ENCODE assay signal across 31 cellular contexts in the genomic region with DNA sequence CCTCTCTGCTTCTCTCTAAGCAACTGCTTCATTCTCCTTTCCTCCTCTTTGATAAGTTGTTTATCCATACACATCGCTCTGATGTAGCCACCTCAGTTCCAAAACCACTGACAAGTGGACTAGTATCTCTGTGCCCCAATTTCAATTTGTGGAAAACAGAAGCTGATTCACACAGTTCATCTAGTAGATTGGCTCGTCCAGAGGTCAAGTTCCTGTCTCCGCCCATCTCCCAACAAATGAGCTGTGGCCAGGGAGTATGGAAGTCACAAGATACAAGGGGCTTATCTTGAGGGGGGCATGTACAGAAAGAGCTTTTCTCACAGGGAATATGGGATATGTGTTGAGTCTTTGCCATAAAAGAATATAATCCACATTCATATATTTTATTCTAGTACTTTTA.
"Had no signal": no experiment of that assay in that cellular context is flagged by ENCODE, and none has a peak within 500 bp of the region (broad histone marks: within the 10 kb centered on the region; RNA-seq: fewer than 3 reads in every experiment).

No MANE protein-coding gene starts in this region.

- H3K27me3 Mint-ChIP-seq: progenitor cell of endocrine pancreas; stimulated activated naive CD8-positive, alpha-beta T cell treated with anti-CD3 and anti-CD28 coated beads, Interleukin-15, amount 100 ng/mL, for 72 hours; type B pancreatic cell had no signal

- H2AFZ ChIP-seq: neural progenitor cell, parathyroid adenoma had no signal

- H3K4me3 Mint-ChIP-seq: natural killer cell; nephron; neural progenitor cell; stimulated activated memory B cell treated with anti-CD40 and anti-IgM and Interleukin-4, amounts not matched to agents 10 μg/mL and 1 μg/mL and 100 μg/mL, for 72 hours; stimulated activated naive CD8-positive, alpha-beta T cell treated with anti-CD3 and anti-CD28 coated beads, Interleukin-15, amount 100 ng/mL, for 72 hours; type B pancreatic cell had no signal

- H3K27me3 ChIP-seq: neural progenitor cell, ovary, spleen, suprapubic skin, testis, tibial artery, transverse colon, upper lobe of right lung, uterus had no signal

- H3K27ac Mint-ChIP-seq: natural killer cell; nephron; neural progenitor cell; progenitor cell of endocrine pancreas; stimulated activated memory B cell treated with anti-CD40 and anti-IgM and Interleukin-4, amounts not matched to agents 10 μg/mL and 1 μg/mL and 100 μg/mL, for 72 hours; stimulated activated naive CD8-positive, alpha-beta T cell treated with anti-CD3 and anti-CD28 coated beads, Interleukin-15, amount 100 ng/mL, for 72 hours; type B pancreatic cell had no signal

- H3K4me1 Mint-ChIP-seq: natural killer cell; stimulated activated memory B cell treated with anti-CD40 and anti-IgM and Interleukin-4, amounts not matched to agents 10 μg/mL and 1 μg/mL and 100 μg/mL, for 72 hours; stimulated activated naive CD8-positive, alpha-beta T cell treated with anti-CD3 and anti-CD28 coated beads, Interleukin-15, amount 100 ng/mL, for 72 hours had no signal

- ATAC-seq: natural killer cell; psoas muscle; right cardiac atrium; sciatic nerve; stimulated activated memory B cell treated with anti-CD40 and anti-IgM and Interleukin-4, amounts not matched to agents 10 μg/mL and 1 μg/mL and 100 μg/mL, for 72 hours; stimulated activated naive CD8-positive, alpha-beta T cell treated with anti-CD3 and anti-CD28 coated beads, Interleukin-15, amount 100 ng/mL, for 72 hours; stimulated activated naive CD8-positive, alpha-beta T cell treated with anti-CD3 and anti-CD28 coated beads, Interleukin-15, Interleukin-2, amounts not matched to agents 100 U/mL and 50 U/mL, for 24 hours; upper lobe of right lung had no signal

- H3K9me3 Mint-ChIP-seq: natural killer cell; nephron; stimulated activated naive CD8-positive, alpha-beta T cell treated with anti-CD3 and anti-CD28 coated beads, Interleukin-15, amount 100 ng/mL, for 72 hours had no signal

- DNase-seq: natural killer cell; occipital lobe; ovary; posterior cingulate gyrus; psoas muscle; right cardiac atrium; spleen; stimulated activated CD4-positive, alpha-beta T cell treated with anti-CD3 and anti-CD28 coated beads, Interleukin-12 subunit alpha, Interleukin-12 subunit beta, amount 100 ng/mL, for 4 hours; stimulated activated CD4-positive, alpha-beta T cell treated with anti-CD3 and anti-CD28 coated beads, Interleukin-1b, Interleukin-23, amount 100 ng/mL, for 48 hours; stimulated activated CD4-positive, alpha-beta T cell treated with anti-CD3 and anti-CD28 coated beads, Interleukin-4, amount 100 ng/mL, for 1 hour; stimulated activated CD4-positive, alpha-beta T cell treated with anti-CD3 and anti-CD28 coated beads, Interleukin-4, amount 100 ng/mL, for 4 hours; stimulated activated CD8-positive, alpha-beta memory T cell treated with anti-CD3 and anti-CD28 coated beads, Interleukin-4, amount 100 ng/mL, for 48 hours; stimulated activated naive CD4-positive, alpha-beta T cell; stimulated activated naive CD8-positive, alpha-beta T cell treated with anti-CD3 and anti-CD28 coated beads, Interleukin-15, amount 100 ng/mL, for 72 hours; stimulated activated naive CD8-positive, alpha-beta T cell treated with anti-CD3 and anti-CD28 coated beads, Interleukin-15, Interleukin-2, amounts not matched to agents 100 U/mL and 50 U/mL, for 24 hours; substantia nigra; testis; tibial artery; transverse colon; upper lobe of right lung; uterus had no signal

- H3K9me3 ChIP-seq: ovary, psoas muscle, spleen, suprapubic skin, testis, tibial artery, transverse colon, upper lobe of right lung, uterus had no signal

- H3K36me3 ChIP-seq: neural progenitor cell, ovary, spleen, suprapubic skin, tibial artery, transverse colon, upper lobe of right lung, uterus had no signal

- H3K27ac ChIP-seq: neural progenitor cell, ovary, parathyroid adenoma, psoas muscle, skin epidermis, spleen, suprapubic skin, testis, tibial artery, transverse colon, upper lobe of right lung, uterus had no signal

- H3K4me1 ChIP-seq: neural progenitor cell, parathyroid adenoma, psoas muscle, spleen, suprapubic skin, testis, transverse colon, upper lobe of right lung, uterus had no signal

- H3K4me3 ChIP-seq: neural progenitor cell, ovary, psoas muscle, skin epidermis, smooth muscle cell, spleen, suprapubic skin, testis, tibial artery, transverse colon, upper lobe of right lung, uterus had no signal

- H3K36me3 Mint-ChIP-seq: natural killer cell; neural progenitor cell; stimulated activated memory B cell treated with anti-CD40 and anti-IgM and Interleukin-4, amounts not matched to agents 10 μg/mL and 1 μg/mL and 100 μg/mL, for 72 hours; type B pancreatic cell had no signal

- H3K9ac ChIP-seq: neural progenitor cell, parathyroid adenoma had no signal

- H3K79me2 ChIP-seq: parathyroid adenoma had no signal

- H3K4me2 ChIP-seq: neural progenitor cell, smooth muscle cell had no signal
